ENCODE assay signal across 23 cellular contexts in genomic region chr9:128808543-128808942, GRCh38.
"Had no signal": no experiment of that assay in that cellular context is flagged by ENCODE, and none has a peak within 500 bp of the region (broad histone marks: within the 10 kb centered on the region; RNA-seq: fewer than 3 reads in every experiment).

No MANE protein-coding gene starts in this region.

- DNase-seq: activated CD4-positive, CD25-positive, alpha-beta regulatory T cell treated with anti-CD3 and anti-CD28 coated beads, Interleukin-2, amount 50 U/mL, for 72 hours; activated gamma-delta T cell treated with Interleukin-2 at 50 U/mL for 16 hours; anterior cingulate cortex; body of pancreas; caudate nucleus; dermis blood vessel endothelial cell; effector CD8-positive, alpha-beta T cell; esophagus squamous epithelium; head of caudate nucleus; hypothalamus; midbrain; natural killer cell; right cardiac atrium; stimulated activated CD4-positive, alpha-beta T cell treated with anti-CD3 and anti-CD28 coated beads, Interleukin-12 subunit alpha, Interleukin-12 subunit beta, amount 100 ng/mL, for 4 hours; stimulated activated naive CD8-positive, alpha-beta T cell treated with anti-CD3 and anti-CD28 coated beads, Interleukin-15, amount 100 ng/mL, for 72 hours; T-cell; tibial artery had no signal

- H3K4me3 Mint-ChIP-seq: activated T-helper 1 cell treated with anti-CD3 and anti-CD28 coated beads, Interleukin-12 subunit alpha, Interleukin-12 subunit beta, Interleukin-2, Interleukin-4 antibody, amounts not matched to agents 30 ng/mL and 10 ng/mL and 1 ng/mL, durations not matched to agents 14 hours and 24 hours and 36 hours; natural killer cell; stimulated activated naive CD8-positive, alpha-beta T cell treated with anti-CD3 and anti-CD28 coated beads, Interleukin-15, amount 100 ng/mL, for 72 hours; T-cell; T-helper 2 cell treated with Interferon-gamma antibody and Interleukin-4, amounts not matched to agents 5 μg/mL and 100 μg/mL, for 36 hours had no signal

- H3K36me3 Mint-ChIP-seq: natural killer cell had no signal

- H3K9me3 Mint-ChIP-seq: activated T-helper 1 cell treated with anti-CD3 and anti-CD28 coated beads, Interleukin-12 subunit alpha, Interleukin-12 subunit beta, Interleukin-2, Interleukin-4 antibody, amounts not matched to agents 30 ng/mL and 10 ng/mL and 1 ng/mL, durations not matched to agents 14 hours and 24 hours and 36 hours; natural killer cell; stimulated activated naive CD8-positive, alpha-beta T cell treated with anti-CD3 and anti-CD28 coated beads, Interleukin-15, amount 100 ng/mL, for 72 hours; T-cell; T-helper 2 cell treated with Interferon-gamma antibody and Interleukin-4, amounts not matched to agents 5 μg/mL and 100 μg/mL, for 36 hours had no signal

- H3K27me3 Mint-ChIP-seq: stimulated activated naive CD8-positive, alpha-beta T cell treated with anti-CD3 and anti-CD28 coated beads, Interleukin-15, amount 100 ng/mL, for 72 hours; T-cell had no signal

- ATAC-seq: gastroesophageal sphincter; natural killer cell; stimulated activated naive CD8-positive, alpha-beta T cell treated with anti-CD3 and anti-CD28 coated beads, Interleukin-15, amount 100 ng/mL, for 72 hours had no signal

- H3K4me1 Mint-ChIP-seq: natural killer cell; stimulated activated naive CD8-positive, alpha-beta T cell treated with anti-CD3 and anti-CD28 coated beads, Interleukin-15, amount 100 ng/mL, for 72 hours; T-cell had no signal

- H3K27ac ChIP-seq: body of pancreas, esophagus squamous epithelium, gastroesophageal sphincter, neutrophil, parathyroid adenoma, tibial artery, VCaP had no signal

- H3K27ac Mint-ChIP-seq: activated T-helper 1 cell treated with anti-CD3 and anti-CD28 coated beads, Interleukin-12 subunit alpha, Interleukin-12 subunit beta, Interleukin-2, Interleukin-4 antibody, amounts not matched to agents 30 ng/mL and 10 ng/mL and 1 ng/mL, durations not matched to agents 14 hours and 24 hours and 36 hours; T-helper 2 cell treated with Interferon-gamma antibody and Interleukin-4, amounts not matched to agents 5 μg/mL and 100 μg/mL, for 36 hours had no signal
